In genomic region chr7:48289661-48290060, GRCh38 we compare ENCODE assay signal across 26 cellular contexts.
"Had no signal": no experiment of that assay in that cellular context is flagged by ENCODE, and none has a peak within 500 bp of the region (broad histone marks: within the 10 kb centered on the region; RNA-seq: fewer than 3 reads in every experiment).

No MANE protein-coding gene starts in this region.

- H3K27ac Mint-ChIP-seq: mesothelial cell of epicardium; naive B cell; natural killer cell; nephron progenitor cell; neural progenitor cell; progenitor cell of endocrine pancreas; stimulated activated memory B cell treated with anti-CD40 and anti-IgM and Interleukin-4, amounts not matched to agents 10 μg/mL and 1 μg/mL and 100 μg/mL, for 72 hours; stimulated activated naive CD8-positive, alpha-beta T cell treated with anti-CD3 and anti-CD28 coated beads, Interleukin-15, amount 100 ng/mL, for 72 hours; type B pancreatic cell had no signal

- ATAC-seq: natural killer cell; right lobe of liver; stimulated activated memory B cell treated with anti-CD40 and anti-IgM and Interleukin-4, amounts not matched to agents 10 μg/mL and 1 μg/mL and 100 μg/mL, for 72 hours; stimulated activated naive CD8-positive, alpha-beta T cell treated with anti-CD3 and anti-CD28 coated beads, Interleukin-15, amount 100 ng/mL, for 72 hours had no signal

- H3K4me2 ChIP-seq: neural progenitor cell, smooth muscle cell had no signal

- H3K4me1 ChIP-seq: neural progenitor cell, right atrium auricular region, right lobe of liver, tibial nerve, uterus had no signal

- H3K4me1 Mint-ChIP-seq: mesothelial cell of epicardium; nephron progenitor cell; neural progenitor cell; stimulated activated memory B cell treated with anti-CD40 and anti-IgM and Interleukin-4, amounts not matched to agents 10 μg/mL and 1 μg/mL and 100 μg/mL, for 72 hours had no signal

- H3K27me3 ChIP-seq: neural progenitor cell, neutrophil, ovary, right atrium auricular region, right lobe of liver, tibial nerve, uterus had no signal

- H2AFZ ChIP-seq: neural progenitor cell had no signal

- H3K36me3 ChIP-seq: left ventricle myocardium inferior, neural progenitor cell, ovary, right atrium auricular region, right lobe of liver, tibial nerve, uterus had no signal

- H3K9ac ChIP-seq: neural progenitor cell had no signal

- H3K4me3 Mint-ChIP-seq: mesothelial cell of epicardium; naive B cell; natural killer cell; nephron progenitor cell; neural progenitor cell; stimulated activated memory B cell treated with anti-CD40 and anti-IgM and Interleukin-4, amounts not matched to agents 10 μg/mL and 1 μg/mL and 100 μg/mL, for 72 hours; stimulated activated naive CD8-positive, alpha-beta T cell treated with anti-CD3 and anti-CD28 coated beads, Interleukin-15, amount 100 ng/mL, for 72 hours; type B pancreatic cell had no signal

- DNase-seq: islet precursor cell; left ventricle myocardium inferior; mesendoderm; naive B cell; natural killer cell; nephron progenitor cell; ovary; right lobe of liver; stimulated activated CD4-positive, alpha-beta T cell treated with anti-CD3 and anti-CD28 coated beads, Interleukin-1b, Interleukin-23, amount 100 ng/mL, for 48 hours; stimulated activated CD4-positive, alpha-beta T cell treated with anti-CD3 and anti-CD28 coated beads, Interleukin-2, amount 100 ng/mL, for 48 hours; stimulated activated CD4-positive, alpha-beta T cell treated with anti-CD3 and anti-CD28 coated beads, Interleukin-4, amount 100 ng/mL, for 4 hours; stimulated activated CD8-positive, alpha-beta memory T cell treated with anti-CD3 and anti-CD28 coated beads, Interleukin-4, amount 100 ng/mL, for 48 hours; stimulated activated naive CD4-positive, alpha-beta T cell treated with Interleukin-2 at 50 U/mL for 16 hours; stimulated activated naive CD8-positive, alpha-beta T cell treated with anti-CD3 and anti-CD28 coated beads, Interleukin-15, amount 100 ng/mL, for 72 hours; substantia nigra; uterus had no signal

- H3K4me3 ChIP-seq: left ventricle myocardium inferior, lung, neural progenitor cell, ovary, right atrium auricular region, right lobe of liver, smooth muscle cell, tibial nerve, uterus had no signal

- H3K9me3 ChIP-seq: left ventricle myocardium inferior, neutrophil, ovary, right atrium auricular region, right lobe of liver, tibial nerve, uterus had no signal

- H3K36me3 Mint-ChIP-seq: mesothelial cell of epicardium; naive B cell; natural killer cell; neural progenitor cell; stimulated activated memory B cell treated with anti-CD40 and anti-IgM and Interleukin-4, amounts not matched to agents 10 μg/mL and 1 μg/mL and 100 μg/mL, for 72 hours; type B pancreatic cell had no signal

- H3K27me3 Mint-ChIP-seq: progenitor cell of endocrine pancreas, type B pancreatic cell had no signal

- H3K9me3 Mint-ChIP-seq: mesothelial cell of epicardium; natural killer cell; nephron progenitor cell; neural progenitor cell; stimulated activated memory B cell treated with anti-CD40 and anti-IgM and Interleukin-4, amounts not matched to agents 10 μg/mL and 1 μg/mL and 100 μg/mL, for 72 hours; stimulated activated naive CD8-positive, alpha-beta T cell treated with anti-CD3 and anti-CD28 coated beads, Interleukin-15, amount 100 ng/mL, for 72 hours; type B pancreatic cell had no signal

- H3K27ac ChIP-seq: left ventricle myocardium inferior, neural progenitor cell, neutrophil, ovary, right atrium auricular region, right lobe of liver, tibial nerve, uterus had no signal
